ENCODE assay signal across 15 cellular contexts in the genomic region with DNA sequence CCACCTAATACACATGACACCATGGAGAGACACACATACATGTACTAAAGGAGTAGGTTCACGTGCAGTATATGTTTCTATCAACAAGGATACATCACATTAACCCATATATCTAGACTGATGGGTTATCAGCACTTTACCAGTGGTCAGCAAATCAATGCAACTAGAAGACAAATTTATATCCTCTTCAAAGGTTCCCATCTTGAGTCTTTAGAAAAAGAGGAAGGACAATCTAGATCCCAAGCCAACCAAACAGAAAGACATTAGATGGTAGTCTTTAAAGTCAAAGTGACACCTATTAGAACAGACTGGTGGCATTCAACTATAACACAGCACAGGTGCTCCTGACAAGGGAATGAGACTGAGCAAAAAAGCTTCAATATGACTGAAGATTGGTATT. TPM values are rescaled to one million over a fixed set of nuclear protein-coding genes. Genes with fewer than 3 reads are reported as not detected.
A peak's percentile ranks its signal among the peaks of the same experiment; 100 is the strongest.
DNase-seq lines count a peak whose midpoint lies in the region; ATAC-seq and TF ChIP-seq lines count a peak whose summit lies in the region.
"Had no signal": no experiment of that assay in that cellular context is flagged by ENCODE, and none has a peak within 500 bp of the region (broad histone marks: within the 10 kb centered on the region; RNA-seq: fewer than 3 reads in every experiment).

No MANE protein-coding gene starts in this region.

- TF ChIP-seq CTCF in GM23338 (conservative IDR thresholded peaks at IDR 0.05; ENCODE audit: low read depth in 2 of 2) (no peak), prostate gland (IDR thresholded peaks at IDR 0.05) (no peak), osteoblast (IDR thresholded peaks at IDR 0.05; ENCODE audit: extremely low read depth, low read depth, low read length) (no peak)

- DNase-seq in T-helper 1 cell (no peak), GM23338 (ENCODE audit: low spot score) (no peak), T-helper 17 cell (no peak), naive B cell (no peak), putamen (ENCODE audit: low spot score) (no peak), prostate gland (ENCODE audit: low spot score) (no peak), osteoblast (ENCODE audit: insufficient read length, low spot score, missing footprints) (no peak)
- DNase-seq: activated effector memory CD4-positive, alpha-beta T cell treated with anti-CD3 and anti-CD28 coated beads, Interleukin-2, amount 50 U/mL, for 16 hours; DMS53; NCI-H2227 treated with DMSO at 0.1 percent for 48 hours; right cardiac atrium; tibial artery had no signal

- H3K4me1 ChIP-seq in GM23338 (ENCODE audit: insufficient read depth) (peaks cover 22% of the 10 kb centered on the region), prostate gland (replicated peaks) (no peaks in the 10 kb centered on the region), osteoblast (ENCODE audit: insufficient read depth, low read length) (peaks cover under 1% of the 10 kb centered on the region)

- intact Hi-C loops in prostate gland (cut with DNase I): no loop called here

- no peaks in the 10 kb centered on the region for H3K36me3 ChIP-seq in GM23338 (ENCODE audit: insufficient read depth)
- H3K36me3 ChIP-seq in prostate gland: no peaks in the 10 kb centered on the region
- H3K36me3 ChIP-seq in osteoblast (ENCODE audit: insufficient read depth, low read length): no peaks in the 10 kb centered on the region
- H3K36me3 ChIP-seq: tibial artery had no signal

- H3K4me3 ChIP-seq in GM23338 (no peak overlapping the region), prostate gland (no peak overlapping the region), osteoblast (ENCODE audit: insufficient read depth, low read length) (no peak overlapping the region)
- H3K4me3 ChIP-seq: tibial artery had no signal

- WGBS in prostate gland: 97% methylated on average over 1 of the region's 1 CpG

- H3K36me3 Mint-ChIP-seq in T-helper 1 cell treated with Interleukin-12 subunit alpha and Interleukin-12 subunit beta and Interleukin-4 antibody, amounts not matched to agents 30 μg/mL and 1 μg/mL, for 36 hours (ENCODE audit: low read depth): peaks cover 4% of the 10 kb centered on the region
- H3K36me3 Mint-ChIP-seq in GM23338 (ENCODE audit: low read depth) (no peaks in the 10 kb centered on the region), T-helper 17 cell (ENCODE audit: low read depth) (peaks cover 2% of the 10 kb centered on the region), naive B cell (peaks cover 0 to 5% of the 10 kb centered on the region in 2 donors)

- H3F3A ChIP-seq in GM23338 (replicated peaks; ENCODE audit: low read depth): no peaks in the 10 kb centered on the region

- no peak for ATAC-seq in GM23338
- ATAC-seq in T-helper 17 cell: no peak
- peak; percentile 61 to 65 for ATAC-seq in naive B cell (ENCODE audit: low read depth in 2 of 2)
- ATAC-seq: HCT116, right cardiac atrium had no signal

- no peaks in the 10 kb centered on the region for H3K79me2 ChIP-seq in GM23338 (replicated peaks; ENCODE audit: insufficient read depth)
- H3K79me2 ChIP-seq in osteoblast (ENCODE audit: insufficient read depth, low read length): peaks cover 58% of the 10 kb centered on the region

- H3K27ac Mint-ChIP-seq in T-helper 1 cell treated with Interleukin-12 subunit alpha and Interleukin-12 subunit beta and Interleukin-4 antibody, amounts not matched to agents 30 μg/mL and 1 μg/mL, for 36 hours: peak overlapping the region; percentile 84
- H3K27ac Mint-ChIP-seq in GM23338 (no peak overlapping the region), T-helper 17 cell (peak overlapping the region; percentile 49), naive B cell (peak overlapping the region in 5 of 6 donors; percentile 44 to 97 (median 93))

- H3K4me2 ChIP-seq in GM23338 (peak overlapping the region; percentile 61; the same call in 1 of the 2 replicates), osteoblast (ENCODE audit: insufficient read depth, low read length) (no peak overlapping the region)

- TF ChIP-seq POLR2A in prostate gland (IDR thresholded peaks at IDR 0.05): no peak

- H3K27me3 ChIP-seq in GM23338 (ENCODE audit: insufficient read depth): peaks cover 12% of the 10 kb centered on the region; the same call in 1 of the 2 replicates
- H3K27me3 ChIP-seq in prostate gland (replicated peaks; ENCODE audit: insufficient read depth): no peaks in the 10 kb centered on the region
- no peaks in the 10 kb centered on the region for H3K27me3 ChIP-seq in osteoblast (ENCODE audit: insufficient read depth, low read length)
- H3K27me3 ChIP-seq: tibial artery had no signal

- H3K9me2 ChIP-seq in GM23338 (ENCODE audit: insufficient read depth): peaks cover 4% of the 10 kb centered on the region; the same call in 1 of the 2 replicates

- H2AFZ ChIP-seq in GM23338 (no peak overlapping the region), osteoblast (ENCODE audit: low read length) (no peak overlapping the region)

- H3K27ac ChIP-seq in GM23338 (ENCODE audit: low read depth): no peak overlapping the region
- H3K27ac ChIP-seq in prostate gland: no peak overlapping the region
- no peak overlapping the region for H3K27ac ChIP-seq in osteoblast (ENCODE audit: low read depth, low read length)
- H3K27ac ChIP-seq: VCaP had no signal

- peak overlapping the region; percentile 56 for H3K4me3 Mint-ChIP-seq in T-helper 1 cell treated with Interleukin-12 subunit alpha and Interleukin-12 subunit beta and Interleukin-4 antibody, amounts not matched to agents 30 μg/mL and 1 μg/mL, for 36 hours
- H3K4me3 Mint-ChIP-seq in GM23338: no peak overlapping the region
- H3K4me3 Mint-ChIP-seq in T-helper 17 cell: peak overlapping the region; percentile 3
- H3K4me3 Mint-ChIP-seq in naive B cell: peak overlapping the region in 7 of 8 donors; percentile 23 to 81 (median 62)

- H3K27me3 Mint-ChIP-seq in T-helper 1 cell treated with Interleukin-12 subunit alpha and Interleukin-12 subunit beta and Interleukin-4 antibody, amounts not matched to agents 30 μg/mL and 1 μg/mL, for 36 hours (ENCODE audit: low read depth): no peaks in the 10 kb centered on the region
- peaks cover 2% of the 10 kb centered on the region for H3K27me3 Mint-ChIP-seq in GM23338 (ENCODE audit: insufficient read depth, low read depth, poor library complexity)
- H3K27me3 Mint-ChIP-seq in T-helper 17 cell: no peaks in the 10 kb centered on the region
- no peaks in the 10 kb centered on the region for H3K27me3 Mint-ChIP-seq in naive B cell

- no peaks in the 10 kb centered on the region for H3K9me3 Mint-ChIP-seq in T-helper 1 cell treated with Interleukin-12 subunit alpha and Interleukin-12 subunit beta and Interleukin-4 antibody, amounts not matched to agents 30 μg/mL and 1 μg/mL, for 36 hours
- H3K9me3 Mint-ChIP-seq in GM23338 (no peaks in the 10 kb centered on the region), naive B cell (no peaks in the 10 kb centered on the region)

- H3K9me3 ChIP-seq in T-helper 17 cell (ENCODE audit: control insufficient read depth, low read length, poor library complexity, severe bottlenecking) (no peaks in the 10 kb centered on the region), prostate gland (no peaks in the 10 kb centered on the region), osteoblast (ENCODE audit: low read depth, low read length) (no peaks in the 10 kb centered on the region)
- H3K9me3 ChIP-seq: tibial artery had no signal

- peaks cover 31% of the 10 kb centered on the region for H3K4me1 Mint-ChIP-seq in T-helper 1 cell treated with Interleukin-12 subunit alpha and Interleukin-12 subunit beta and Interleukin-4 antibody, amounts not matched to agents 30 μg/mL and 1 μg/mL, for 36 hours (ENCODE audit: low read depth)
- H3K4me1 Mint-ChIP-seq in GM23338 (peaks cover 15% of the 10 kb centered on the region), T-helper 17 cell (peaks cover 20% of the 10 kb centered on the region), naive B cell (peaks cover 36 to 37% (median 37%) of the 10 kb centered on the region in 3 donors)

- H4K20me1 ChIP-seq in GM23338 (replicated peaks; ENCODE audit: insufficient read depth) (no peaks in the 10 kb centered on the region), osteoblast (ENCODE audit: insufficient read depth, low read length) (peaks cover 5% of the 10 kb centered on the region)

TF ChIP-seq in GM23338, 12 proteins besides CTCF, POLR2A, EP300 and RAD21 (continues in another document):
- TF ChIP-seq, protein P1, sequence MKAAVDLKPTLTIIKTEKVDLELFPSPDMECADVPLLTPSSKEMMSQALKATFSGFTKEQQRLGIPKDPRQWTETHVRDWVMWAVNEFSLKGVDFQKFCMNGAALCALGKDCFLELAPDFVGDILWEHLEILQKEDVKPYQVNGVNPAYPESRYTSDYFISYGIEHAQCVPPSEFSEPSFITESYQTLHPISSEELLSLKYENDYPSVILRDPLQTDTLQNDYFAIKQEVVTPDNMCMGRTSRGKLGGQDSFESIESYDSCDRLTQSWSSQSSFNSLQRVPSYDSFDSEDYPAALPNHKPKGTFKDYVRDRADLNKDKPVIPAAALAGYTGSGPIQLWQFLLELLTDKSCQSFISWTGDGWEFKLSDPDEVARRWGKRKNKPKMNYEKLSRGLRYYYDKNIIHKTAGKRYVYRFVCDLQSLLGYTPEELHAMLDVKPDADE (IDR thresholded peaks at IDR 0.05): no peak
- TF ChIP-seq ZNF331 (CRISPR knock-in tag; IDR thresholded peaks at IDR 0.05; ENCODE audit: low read depth): no peak

RNA-seq across cellular contexts. Expression of a gene that starts 13.8 kb away (rescaled TPM):
- total RNA-seq in GM23338 (2014; rRNA removed; shearing (Covaris generic)): 6.2 and 6.6 TPM in 2 replicates
- 6.4 and 6.7 TPM in 2 replicates for polyA plus RNA-seq in GM23338 (2016; fragmentation: Nextera tagmentation; extraction: Ambion mirVana)
- 10 to 100 TPM; 26.4 to 31.1 TPM for total RNA-seq in T-helper 17 cell
- 10 to 100 TPM in 5 of 6 donors, 1 to 10 TPM in 1; 7.9 to 21.8 (median 13.2) TPM for polyA plus RNA-seq in naive B cell (ENCODE audit: low read depth in 6 of 6)
- total RNA-seq in prostate gland: 10 to 100 TPM; 15.3 to 26.0 TPM
- total RNA-seq in osteoblast: 24.6 and 26.5 TPM in 2 replicates

Comparison
In these comparisons a context has a peak if more than half of its experiments do, and no peak if none do; other contexts are left out.
1. ATAC-seq: peak in naive B cell (2 of 2); none in GM23338 (single experiment) and T-helper 17 cell (single experiment).